Comparison of ENCODE assay signal across 16 cellular contexts in the genomic region with DNA sequence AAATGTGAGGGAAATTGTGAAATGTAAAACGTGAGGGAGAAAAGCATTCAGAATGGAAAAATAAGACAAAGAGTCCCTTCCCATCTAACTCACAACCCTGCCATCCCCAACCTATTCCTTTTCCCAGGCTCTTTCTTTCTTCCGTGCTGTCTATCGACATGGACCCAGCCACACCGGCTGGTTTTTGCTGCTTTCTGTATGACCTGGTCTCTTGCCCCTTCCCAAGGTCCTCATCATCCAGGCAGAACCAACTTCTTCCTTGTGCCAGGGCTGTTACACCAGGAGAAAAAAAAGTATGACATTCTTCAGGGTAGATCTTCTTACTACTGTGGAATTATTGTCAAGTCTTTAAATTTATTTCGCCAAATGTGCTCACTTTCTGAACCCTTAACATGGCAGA. TPM values are rescaled to one million over a fixed set of nuclear protein-coding genes. Genes with fewer than 3 reads are reported as not detected.
DNase-seq lines count a peak whose midpoint lies in the region; ATAC-seq and TF ChIP-seq lines count a peak whose summit lies in the region.
"Had no signal": no experiment of that assay in that cellular context is flagged by ENCODE, and none has a peak within 500 bp of the region (broad histone marks: within the 10 kb centered on the region; RNA-seq: fewer than 3 reads in every experiment).

No MANE protein-coding gene starts in this region.

- H3K4me1 ChIP-seq in psoas muscle (peaks cover 78% of the 10 kb centered on the region), thyroid gland (peaks cover 0 to 16% of the 10 kb centered on the region in 2 donors)

- H3K9me3 ChIP-seq in psoas muscle: no peaks in the 10 kb centered on the region
- no peaks in the 10 kb centered on the region for H3K9me3 ChIP-seq in thyroid gland

- H3K27ac ChIP-seq in psoas muscle (peak overlapping the region; percentile 97), thyroid gland (peak overlapping the region in 1 of 3 donors; percentile 5)
- H3K27ac ChIP-seq: 22Rv1, BLaER1, C4-2B had no signal

- ATAC-seq in psoas muscle (no peak), HG03354 (IDR thresholded peaks at IDR 0.05; ENCODE audit: poor library complexity, severe bottlenecking, unreplicated experiment) (no peak)

- H3K27me3 ChIP-seq in psoas muscle (ENCODE audit: insufficient read depth in 3 of 3, low read length in 2 of 3) (no peaks in the 10 kb centered on the region), thyroid gland (no peaks in the 10 kb centered on the region)
- H3K27me3 ChIP-seq: BLaER1 had no signal

- no peak overlapping the region for H3K4me3 ChIP-seq in psoas muscle
- H3K4me3 ChIP-seq in thyroid gland (replicated peaks in 1 of 3): no peak overlapping the region
- H3K4me3 ChIP-seq: BLaER1 had no signal

- TF ChIP-seq POLR2A in thyroid gland (IDR thresholded peaks at IDR 0.05): no peak

- H3K36me3 ChIP-seq in psoas muscle (ENCODE audit: insufficient read depth in 1 of 2, low read depth in 1 of 2) (peaks cover 0 to 32% of the 10 kb centered on the region in 2 donors), thyroid gland (no peaks in the 10 kb centered on the region)
- H3K36me3 ChIP-seq: BLaER1 had no signal

- 76 to 85% (median 83%) methylated on average over 5 of the region's 5 CpGs for WGBS in psoas muscle, 3 donors
- 38 to 49% methylated on average over 5 of the region's 5 CpGs for WGBS in thyroid gland, 2 donors

- intact Hi-C loops in psoas muscle (cut with DNase I): loop anchor here in 1 of 2 donors (5.0 kb wide), 1 partner anchor 39 kb away; no protein-coding TSS in a partner anchor
- intact Hi-C loops in thyroid gland (cut with DNase I): no loop called here

- TF ChIP-seq CTCF in psoas muscle (IDR thresholded peaks at IDR 0.05): no peak
- TF ChIP-seq CTCF in thyroid gland (IDR thresholded peaks at IDR 0.05): no peak

- DNase-seq in DMS79 treated with DMSO at 0.1 percent for 48 hours (lab: John Stamatoyannopoulos, UW) (peak; percentile 18), DMS79 (lab: John Stamatoyannopoulos, UW) (no peak), psoas muscle (no peak), thyroid gland (peak; percentile 69 to 70), NCI-H2029 (lab: John Stamatoyannopoulos, UW) (no peak)
- DNase-seq: CD4-positive, alpha-beta T cell; CD8-positive, alpha-beta memory T cell; DMS 273 treated with DMSO at 0.1 percent for 48 hours; DND-41; GOT3; H7; HCEC 1CT had no signal

RNA-seq across cellular contexts. Expression of a gene that starts 6.8 kb away (rescaled TPM):
- 100 to 1,000 TPM; 216 to 413 (median 266) TPM for total RNA-seq in psoas muscle
- polyA plus RNA-seq in psoas muscle: 100 to 1,000 TPM; 114 to 214 (median 154) TPM
- 1 to 10 TPM; 3.0 to 6.8 (median 4.0) TPM for total RNA-seq in thyroid gland
- total RNA-seq: H7 had no signal

Comparison
In these comparisons a context has a peak if more than half of its experiments do, and no peak if none do; other contexts are left out.
1. DNase-seq: peak in DMS79 treated with DMSO at 0.1 percent for 48 hours (single experiment) and thyroid gland (2 of 2); none in DMS79 (single experiment), psoas muscle (0 of 2) and NCI-H2029 (single experiment).
2. RNA of a gene that starts 6.8 kb away (total RNA-seq): 216 to 413 TPM in psoas muscle; 3.0 to 6.8 TPM in thyroid gland; every median in the first group is over 10 times any median in the second.